Comparison of ENCODE assay signal across 8 cellular contexts in the genomic region with DNA sequence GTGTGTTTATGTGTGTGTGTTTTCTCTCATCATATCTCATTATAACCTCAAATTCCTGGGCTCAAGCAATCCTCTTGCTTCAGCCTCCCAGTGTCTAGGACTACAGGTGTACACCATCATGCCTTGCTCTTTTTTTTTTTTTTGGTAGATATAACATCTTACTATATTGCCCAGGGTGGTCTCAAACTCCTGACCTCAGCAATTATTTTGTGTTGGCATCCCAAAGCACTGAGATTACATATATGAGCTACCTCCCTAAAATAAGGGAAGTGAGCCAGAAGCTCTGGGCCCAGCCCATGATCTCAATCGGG. TPM values are rescaled to one million over a fixed set of nuclear protein-coding genes. Genes with fewer than 3 reads are reported as not detected.
A peak's percentile ranks its signal among the peaks of the same experiment; 100 is the strongest.
DNase-seq lines count a peak whose midpoint lies in the region; ATAC-seq and TF ChIP-seq lines count a peak whose summit lies in the region.

No MANE protein-coding gene starts in this region.

- H3K9me3 ChIP-seq in CD8-positive, alpha-beta T cell (ENCODE audit: low read length) = peaks cover 4% of the 10 kb centered on the region
- peaks cover 2% of the 10 kb centered on the region; the same call in 1 of the 2 replicates for H3K9me3 ChIP-seq in MG63

- H3K4me3 ChIP-seq in CD8-positive, alpha-beta T cell (ENCODE audit: low read depth, low read length) = peak overlapping the region; percentile 61
- H3K4me3 ChIP-seq in MG63 = peak overlapping the region; percentile 91

- ATAC-seq in CD8-positive, alpha-beta T cell = no peak
- peak; percentile 1 for ATAC-seq in effector memory CD8-positive, alpha-beta T cell (replicated peaks)
- ATAC-seq in HG03469 (IDR thresholded peaks at IDR 0.05; ENCODE audit: unreplicated experiment) = no peak

- no peak for TF ChIP-seq CTCF in CD8-positive, alpha-beta T cell (IDR thresholded peaks at IDR 0.05)
- TF ChIP-seq CTCF in nephron progenitor cell (IDR thresholded peaks at IDR 0.05) = no peak

- intact Hi-C loops in CD8-positive, alpha-beta T cell (cut with DNase I, micrococcal nuclease) = loop anchor here (1.0 kb wide), 7 partner anchors 31 to 128 kb away; a partner anchor contains a TSS

- H3K4me1 Mint-ChIP-seq in CD8-positive, alpha-beta T cell (ENCODE audit: low read depth) = peaks cover 32% of the 10 kb centered on the region
- peaks cover 18 to 27% of the 10 kb centered on the region in 2 donors for H3K4me1 Mint-ChIP-seq in effector memory CD8-positive, alpha-beta T cell (ENCODE audit: low read depth in 2 of 2)
- peaks cover 33% of the 10 kb centered on the region for H3K4me1 Mint-ChIP-seq in nephron progenitor cell

- H3K9me3 Mint-ChIP-seq in CD8-positive, alpha-beta T cell = peaks cover 14% of the 10 kb centered on the region
- peaks cover 0 to 14% of the 10 kb centered on the region in 2 donors for H3K9me3 Mint-ChIP-seq in effector memory CD8-positive, alpha-beta T cell
- H3K9me3 Mint-ChIP-seq in nephron progenitor cell = no peaks in the 10 kb centered on the region

- POLR2A ChIA-PET in CD8-positive, alpha-beta T cell (lab: Charles Lee) = interaction anchor here (0.6 kb wide), 1 partner anchor 13 kb away, joined by 3 read pairs; no protein-coding TSS in a partner anchor

- CTCF ChIA-PET in CD8-positive, alpha-beta T cell (lab: Charles Lee) = no interaction called here

- peaks cover 14% of the 10 kb centered on the region for H3K36me3 ChIP-seq in CD8-positive, alpha-beta T cell (ENCODE audit: insufficient read depth, low read length)
- H3K36me3 ChIP-seq in MG63 = peaks cover 28% of the 10 kb centered on the region

- H3K4me1 ChIP-seq in CD8-positive, alpha-beta T cell (ENCODE audit: insufficient read depth, low read length) = peaks cover 21% of the 10 kb centered on the region

- peaks cover 39% of the 10 kb centered on the region for H3K36me3 Mint-ChIP-seq in CD8-positive, alpha-beta T cell
- peaks cover 31% of the 10 kb centered on the region for H3K36me3 Mint-ChIP-seq in effector memory CD8-positive, alpha-beta T cell (ENCODE audit: insufficient read depth)
- H3K36me3 Mint-ChIP-seq in nephron progenitor cell (ENCODE audit: low read depth) = peaks cover 20% of the 10 kb centered on the region

- H3K27me3 ChIP-seq in CD8-positive, alpha-beta T cell (ENCODE audit: insufficient read depth, low read length) = peaks cover 6% of the 10 kb centered on the region
- peaks cover 6% of the 10 kb centered on the region; the same call in 1 of the 2 replicates for H3K27me3 ChIP-seq in MG63

- H3K27me3 Mint-ChIP-seq in CD8-positive, alpha-beta T cell (ENCODE audit: low read depth) = peaks cover 22% of the 10 kb centered on the region
- H3K27me3 Mint-ChIP-seq in effector memory CD8-positive, alpha-beta T cell = peaks cover 32 to 37% of the 10 kb centered on the region in 2 donors
- peaks cover 33% of the 10 kb centered on the region for H3K27me3 Mint-ChIP-seq in nephron progenitor cell (ENCODE audit: low read depth, poor library complexity)

- peak overlapping the region; percentile 96 for H3K27ac Mint-ChIP-seq in CD8-positive, alpha-beta T cell
- H3K27ac Mint-ChIP-seq in effector memory CD8-positive, alpha-beta T cell = peak overlapping the region; percentile 94 to 99
- peak overlapping the region; percentile 97 for H3K27ac Mint-ChIP-seq in nephron progenitor cell

- DNase-seq in CD8-positive, alpha-beta T cell = no peak
- no peak for DNase-seq in MG63
- DNase-seq in effector memory CD8-positive, alpha-beta T cell = no peak
- DNase-seq in nephron progenitor cell = no peak
- no peak for DNase-seq in hypothalamus (lab: John Stamatoyannopoulos, UW)
- DNase-seq in SHP77 (lab: John Stamatoyannopoulos, UW) = no peak
- no peak for DNase-seq in HK-2 (ENCODE audit: unreplicated experiment)

- H3K4me3 Mint-ChIP-seq in CD8-positive, alpha-beta T cell = peak overlapping the region; percentile 92
- H3K4me3 Mint-ChIP-seq in effector memory CD8-positive, alpha-beta T cell = peak overlapping the region; percentile 90 to 93
- peak overlapping the region; percentile 93 for H3K4me3 Mint-ChIP-seq in nephron progenitor cell

- peak overlapping the region; percentile 78 for H3K27ac ChIP-seq in CD8-positive, alpha-beta T cell (ENCODE audit: low read depth, low read length)

RNA-seq across cellular contexts. Expression of a gene that starts 0.4 kb away (rescaled TPM):
- 1 to 10 TPM; 4.3 to 4.9 TPM for total RNA-seq in CD8-positive, alpha-beta T cell
- 7.6 and 10.0 TPM in 2 replicates for total RNA-seq in MG63 (2014; rRNA removed; shearing (Covaris generic); ENCODE audit: low replicate concordance)

RNA-seq across cellular contexts. Expression of a gene that starts 31.2 kb away (rescaled TPM):
- total RNA-seq in CD8-positive, alpha-beta T cell = 1 to 10 TPM; 8.6 TPM
- total RNA-seq in MG63 (2014; rRNA removed; shearing (Covaris generic); ENCODE audit: low replicate concordance) = 10.6 and 11.9 TPM in 2 replicates

RNA-seq across cellular contexts. Expression of a gene that starts 39.5 kb away (rescaled TPM):
- total RNA-seq in CD8-positive, alpha-beta T cell = 10 to 100 TPM; 49.9 to 57.1 TPM
- 24.9 and 37.9 TPM in 2 replicates for total RNA-seq in MG63 (2014; rRNA removed; shearing (Covaris generic); ENCODE audit: low replicate concordance)

RNA-seq across cellular contexts. Expression of a gene that starts 43.5 kb away (rescaled TPM):
- total RNA-seq in CD8-positive, alpha-beta T cell = 1 to 10 TPM; 8.6 to 9.9 TPM
- total RNA-seq in MG63 (2014; rRNA removed; shearing (Covaris generic); ENCODE audit: low replicate concordance) = 13.6 and 42.5 TPM in 2 replicates

RNA-seq across cellular contexts. Expression of a gene that starts 43.5 kb away (rescaled TPM):
- under 1 TPM; 0.72 to 0.81 TPM for total RNA-seq in CD8-positive, alpha-beta T cell
- 6.5 and 10.6 TPM in 2 replicates for total RNA-seq in MG63 (2014; rRNA removed; shearing (Covaris generic); ENCODE audit: low replicate concordance)
